Comparison of ENCODE assay signal across 1 cellular context in genomic region chr9:84293001-84293798, GRCh38.
A peak's percentile ranks its signal among the peaks of the same experiment; 100 is the strongest.
TF ChIP-seq lines count a peak whose summit lies in the region.

No MANE protein-coding gene starts in this region.

TF ChIP-seq in GM12878, 131 proteins besides CTCF, POLR2A, EP300 and RAD21 (continued from another document and continues in another):
- TF ChIP-seq ZBTB40 (IDR thresholded peaks at IDR 0.05; ENCODE audit: borderline replicate concordance), result no peak
- TF ChIP-seq PRDM15 (CRISPR knock-in tag; IDR thresholded peaks at IDR 0.05), result no peak
- TF ChIP-seq FOS (IDR thresholded peaks at IDR 0.05; ENCODE audit: borderline replicate concordance, extremely low read depth, insufficient read length), result no peak
- TF ChIP-seq E2F4 (IDR thresholded peaks at IDR 0.05; ENCODE audit: low read depth, low read length), result no peak
- TF ChIP-seq SMAD5 (IDR thresholded peaks at IDR 0.05; ENCODE audit: low read depth), result no peak
- no peak for TF ChIP-seq ATF3 (IDR thresholded peaks at IDR 0.05; ENCODE audit: borderline replicate concordance, extremely low read depth, low read depth, low read length)
- TF ChIP-seq HDAC2 (IDR thresholded peaks at IDR 0.05), result no peak
- TF ChIP-seq GATAD2B (conservative IDR thresholded peaks at IDR 0.05; ENCODE audit: low read depth), result 0 out of 2 replicates have a peak, but pooled peaks have one; percentile 17
- no peak for TF ChIP-seq RELB (IDR thresholded peaks at IDR 0.05; ENCODE audit: low read depth)
- no peak for TF ChIP-seq ZSCAN29 (IDR thresholded peaks at IDR 0.05)
- no peak for TF ChIP-seq JUND (IDR thresholded peaks at IDR 0.05; ENCODE audit: low read depth, low read length)
- TF ChIP-seq SMARCA5 (IDR thresholded peaks at IDR 0.05), result peak; percentile 61; the same call in 1 of the 2 replicates
- TF ChIP-seq SREBF2 (IDR thresholded peaks at IDR 0.05; ENCODE audit: low read length), result no peak
- peak; percentile 73 for TF ChIP-seq RUNX3 (IDR thresholded peaks at IDR 0.05; ENCODE audit: low read length)
- TF ChIP-seq ZBTB33 (IDR thresholded peaks at IDR 0.05), result no peak
- TF ChIP-seq SPI1 (IDR thresholded peaks at IDR 0.05; ENCODE audit: borderline replicate concordance, insufficient read depth, low read depth, low read length), result peak; percentile 53; the same call in 1 of the 2 replicates
- peak; percentile 69 for TF ChIP-seq MTA2 (IDR thresholded peaks at IDR 0.05; ENCODE audit: low read depth)
- no peak for TF ChIP-seq CHD4 (IDR thresholded peaks at IDR 0.05)
- no peak for TF ChIP-seq CEBPZ (IDR thresholded peaks at IDR 0.05; ENCODE audit: low read depth, low read length)
- no peak; the same call in 1 of the 2 replicates for TF ChIP-seq CHD2 (IDR thresholded peaks at IDR 0.05; ENCODE audit: borderline replicate concordance, low read depth, low read length)
- TF ChIP-seq USF1 (IDR thresholded peaks at IDR 0.05; ENCODE audit: borderline replicate concordance, extremely low read length, insufficient read depth, low read depth, low read length), result no peak
- no peak for TF ChIP-seq IRF4 (IDR thresholded peaks at IDR 0.05; ENCODE audit: low read depth, low read length)
- no peak for TF ChIP-seq MYC (IDR thresholded peaks at IDR 0.05; ENCODE audit: insufficient read depth, insufficient read length, insufficient replicate concordance, low read length, severe bottlenecking)
- 0 out of 2 replicates have a peak, but pooled peaks have one; percentile 31 for TF ChIP-seq MEF2A (IDR thresholded peaks at IDR 0.05; ENCODE audit: insufficient read depth, low read depth, low read length)
- no peak for TF ChIP-seq LARP7 (IDR thresholded peaks at IDR 0.05)
- no peak for TF ChIP-seq RAD51 (IDR thresholded peaks at IDR 0.05)
- no peak for TF ChIP-seq RCOR1 (conservative IDR thresholded peaks at IDR 0.05; ENCODE audit: low read depth, low read length)
- 0 out of 2 replicates have a peak, but pooled peaks have one; percentile 34 for TF ChIP-seq ASH2L (IDR thresholded peaks at IDR 0.05; ENCODE audit: borderline replicate concordance, low read depth)
- peak; percentile 76; the same call in 1 of the 2 replicates for TF ChIP-seq ZNF592 (IDR thresholded peaks at IDR 0.05)
- TF ChIP-seq KAT2A (conservative IDR thresholded peaks at IDR 0.05; ENCODE audit: control insufficient read depth, low read depth, low read length), result no peak
- peak; percentile 41; the same call in 1 of the 2 replicates for TF ChIP-seq FOXM1 (IDR thresholded peaks at IDR 0.05; ENCODE audit: low read depth, low read length)
- TF ChIP-seq NFIC (IDR thresholded peaks at IDR 0.05; ENCODE audit: low read depth, low read length), result no peak; the same call in none of the 2 replicates
- TF ChIP-seq KDM1A (IDR thresholded peaks at IDR 0.05; ENCODE audit: borderline replicate concordance), result no peak
- TF ChIP-seq TAF1 (IDR thresholded peaks at IDR 0.05; ENCODE audit: borderline replicate concordance, low read depth, low read length), result peak; percentile 54; the same call in 1 of the 2 replicates
